Comparison of ENCODE assay signal across 22 cellular contexts in genomic region chr11:22467741-22468140, GRCh38.
"Had no signal": no experiment of that assay in that cellular context is flagged by ENCODE, and none has a peak within 500 bp of the region (broad histone marks: within the 10 kb centered on the region; RNA-seq: fewer than 3 reads in every experiment).

No MANE protein-coding gene starts in this region.

- H3K27me3 ChIP-seq: dorsolateral prefrontal cortex, esophagus squamous epithelium, neural progenitor cell, right atrium auricular region, spleen, testis, tibial artery, upper lobe of right lung, uterus had no signal

- H3K9me3 Mint-ChIP-seq: nephron; neural progenitor cell; stimulated activated memory B cell treated with anti-CD40 and anti-IgM and Interleukin-4, amounts not matched to agents 10 μg/mL and 1 μg/mL and 100 μg/mL, for 72 hours had no signal

- ATAC-seq: left lobe of liver; naive thymus-derived CD4-positive, alpha-beta T cell; sciatic nerve; stimulated activated memory B cell treated with anti-CD40 and anti-IgM and Interleukin-4, amounts not matched to agents 10 μg/mL and 1 μg/mL and 100 μg/mL, for 72 hours; stimulated activated naive CD8-positive, alpha-beta T cell treated with anti-CD3 and anti-CD28 coated beads, Interleukin-15, Interleukin-2, amounts not matched to agents 100 U/mL and 50 U/mL, for 24 hours; upper lobe of right lung had no signal

- H3K36me3 Mint-ChIP-seq: naive thymus-derived CD4-positive, alpha-beta T cell; neural progenitor cell; stimulated activated memory B cell treated with anti-CD40 and anti-IgM and Interleukin-4, amounts not matched to agents 10 μg/mL and 1 μg/mL and 100 μg/mL, for 72 hours had no signal

- H3K4me2 ChIP-seq: neural progenitor cell had no signal

- H3K27ac ChIP-seq: dorsolateral prefrontal cortex, esophagus squamous epithelium, neural progenitor cell, prostate gland, right atrium auricular region, spleen, testis, tibial artery, upper lobe of right lung, uterus had no signal

- H3K36me3 ChIP-seq: esophagus squamous epithelium, neural progenitor cell, prostate gland, right atrium auricular region, spleen, tibial artery, upper lobe of right lung, uterus had no signal

- DNase-seq: dorsolateral prefrontal cortex; effector CD4-positive, alpha-beta T cell; erythroblast; esophagus squamous epithelium; mesendoderm; midbrain; naive thymus-derived CD4-positive, alpha-beta T cell; spleen; stimulated activated CD4-positive, alpha-beta T cell treated with anti-CD3 and anti-CD28 coated beads, Interleukin-4, amount 100 ng/mL, for 4 hours; stimulated activated naive CD8-positive, alpha-beta T cell treated with anti-CD3 and anti-CD28 coated beads, Interleukin-15, Interleukin-2, amounts not matched to agents 100 U/mL and 50 U/mL, for 24 hours; substantia nigra; testis; tibial artery; upper lobe of right lung; uterus had no signal

- H3K27me3 Mint-ChIP-seq: stimulated activated memory B cell treated with anti-CD40 and anti-IgM and Interleukin-4, amounts not matched to agents 10 μg/mL and 1 μg/mL and 100 μg/mL, for 72 hours had no signal

- H3K4me1 ChIP-seq: esophagus squamous epithelium, neural progenitor cell, prostate gland, right atrium auricular region, spleen, testis, tibial artery, upper lobe of right lung, uterus had no signal

- H3K9ac ChIP-seq: neural progenitor cell had no signal

- H3K27ac Mint-ChIP-seq: naive thymus-derived CD4-positive, alpha-beta T cell; nephron; neural progenitor cell; stimulated activated memory B cell treated with anti-CD40 and anti-IgM and Interleukin-4, amounts not matched to agents 10 μg/mL and 1 μg/mL and 100 μg/mL, for 72 hours had no signal

- H3K4me3 ChIP-seq: dorsolateral prefrontal cortex, esophagus squamous epithelium, neural progenitor cell, prostate gland, right atrium auricular region, spleen, testis, tibial artery, upper lobe of right lung, uterus had no signal

- H3K9me3 ChIP-seq: esophagus squamous epithelium, prostate gland, right atrium auricular region, spleen, testis, tibial artery, upper lobe of right lung, uterus had no signal

- H3K4me3 Mint-ChIP-seq: naive thymus-derived CD4-positive, alpha-beta T cell; nephron; neural progenitor cell; stimulated activated memory B cell treated with anti-CD40 and anti-IgM and Interleukin-4, amounts not matched to agents 10 μg/mL and 1 μg/mL and 100 μg/mL, for 72 hours had no signal

- H2AFZ ChIP-seq: neural progenitor cell had no signal

- H3K4me1 Mint-ChIP-seq: naive thymus-derived CD4-positive, alpha-beta T cell; nephron; stimulated activated memory B cell treated with anti-CD40 and anti-IgM and Interleukin-4, amounts not matched to agents 10 μg/mL and 1 μg/mL and 100 μg/mL, for 72 hours had no signal
